Comparison of ENCODE assay signal across 8 cellular contexts in the genomic region with DNA sequence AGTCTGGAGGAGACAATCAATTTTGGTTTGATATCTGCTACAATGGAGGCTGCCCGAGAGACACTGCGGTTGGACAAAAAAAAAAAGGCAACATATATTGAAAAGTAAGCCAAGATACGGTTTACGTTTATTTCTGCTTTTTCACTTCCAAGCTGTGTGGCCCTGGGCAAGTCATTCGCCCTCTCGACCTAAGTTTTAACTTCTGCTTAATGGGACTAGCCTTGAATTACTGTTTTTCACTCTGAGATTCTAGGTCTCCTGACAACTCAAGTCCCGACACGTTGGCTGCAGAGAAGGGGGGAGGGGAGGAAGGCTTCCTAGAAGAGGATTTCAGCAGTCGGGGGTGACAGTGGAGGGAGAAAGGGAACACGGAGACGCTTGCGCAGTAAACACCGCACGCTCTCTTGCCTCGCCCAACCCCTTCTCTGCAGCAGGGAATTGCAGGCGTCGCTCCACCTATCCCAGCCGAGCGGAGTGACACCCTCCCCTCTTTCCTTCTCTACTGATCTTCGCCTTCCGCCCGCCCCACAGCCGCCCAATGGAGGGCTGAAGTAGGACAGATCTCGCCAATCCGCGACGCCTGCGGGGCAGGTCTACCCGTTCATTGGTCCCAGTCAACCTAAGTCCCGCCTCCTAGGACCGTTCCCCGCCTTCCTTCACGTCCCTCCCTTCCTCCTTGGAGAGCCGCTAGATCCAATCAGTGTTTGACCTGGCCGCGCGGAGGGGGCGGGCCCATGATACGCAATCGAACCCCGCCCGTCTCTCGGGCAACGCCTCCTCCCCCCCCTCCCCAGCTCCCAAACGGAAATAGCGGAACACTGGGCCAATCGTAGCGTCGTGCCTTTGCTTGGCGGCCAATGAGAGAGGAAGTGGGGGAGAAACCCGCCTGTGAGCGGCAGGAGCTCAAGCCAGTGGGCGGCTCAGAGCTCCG. TPM values are rescaled to one million over a fixed set of nuclear protein-coding genes. Genes with fewer than 3 reads are reported as not detected.
A peak's percentile ranks its signal among the peaks of the same experiment; 100 is the strongest.
DNase-seq lines count a peak whose midpoint lies in the region; ATAC-seq and TF ChIP-seq lines count a peak whose summit lies in the region.

No MANE protein-coding gene starts in this region.

- H3K4me3 ChIP-seq in IMR-90 (ENCODE audit: insufficient read depth, low read depth, low read length): peak overlapping the region; percentile 31; the same call in 1 of the 2 replicates
- H3K4me3 ChIP-seq in OCI-LY7 (ENCODE audit: low read depth, low read length, poor library complexity, severe bottlenecking): peak overlapping the region; percentile 98
- H3K4me3 ChIP-seq in epithelial cell of esophagus (ENCODE audit: low read length): peak overlapping the region; percentile 40

- peak overlapping the region; percentile 84 for H3K14ac ChIP-seq in IMR-90 (replicated peaks; ENCODE audit: low read depth, low read length)

- peak overlapping the region; percentile 95 for H4K91ac ChIP-seq in IMR-90 (ENCODE audit: insufficient read depth, low read depth, low read length)

- H2AFZ ChIP-seq in IMR-90 (replicated peaks; ENCODE audit: low read length, poor library complexity) (peak overlapping the region; percentile 86), OCI-LY7 (ENCODE audit: low read length) (peak overlapping the region; percentile 71)

- H2BK5ac ChIP-seq in IMR-90 (ENCODE audit: low read depth, low read length, poor library complexity, severe bottlenecking): peak overlapping the region; percentile 95

- H3K9me2 ChIP-seq in OCI-LY7 (ENCODE audit: insufficient read depth, low read length): no peaks in the 10 kb centered on the region

- peak overlapping the region; percentile 99 for H2BK120ac ChIP-seq in IMR-90 (ENCODE audit: low read depth, low read length)

- ATAC-seq in GM21529 (IDR thresholded peaks at IDR 0.05; ENCODE audit: unreplicated experiment): peak; percentile 90
- peak; percentile 91 for ATAC-seq in IMR-90 (ENCODE audit: low read depth)

- peak; percentile 97 for DNase-seq in DMS114 treated with DMSO at 0.1 percent for 48 hours (lab: John Stamatoyannopoulos, UW; ENCODE audit: unreplicated experiment)
- DNase-seq in IMR-90: peak; percentile 100
- peak; percentile 100 for DNase-seq in OCI-LY7 (ENCODE audit: low spot score)
- DNase-seq in activated T-cell treated with anti-CD3 and anti-CD28 coated beads for 4 hours: peak; percentile 98
- DNase-seq in epithelial cell of esophagus (ENCODE audit: low read depth): peak; percentile 100
- DNase-seq in middle frontal gyrus (ENCODE audit: extremely low spot score, low spot score): peak; percentile 98
- DNase-seq in stimulated activated CD8-positive, alpha-beta memory T cell treated with anti-CD3 and anti-CD28 coated beads, Interleukin-2, amount 100 ng/mL, for 1 hour (ENCODE audit: low read depth in 2 of 2): peak; percentile 98

- H3K56ac ChIP-seq in IMR-90 (ENCODE audit: extremely low read depth, insufficient read depth, low read length): peak overlapping the region; percentile 95

- TF ChIP-seq CTCF in IMR-90 (conservative IDR thresholded peaks at IDR 0.05; ENCODE audit: low read depth, low read length): no peak
- TF ChIP-seq CTCF in OCI-LY7 (conservative IDR thresholded peaks at IDR 0.05; ENCODE audit: low read length): no peak
- no peak for TF ChIP-seq CTCF in epithelial cell of esophagus (IDR thresholded peaks at IDR 0.05; ENCODE audit: insufficient read depth, low read depth, low read length, missing control alignments)

- H3K79me2 ChIP-seq in OCI-LY7 (ENCODE audit: insufficient read depth, low read depth, low read length): peaks cover 11% of the 10 kb centered on the region; the same call in 1 of the 2 replicates

- TF ChIP-seq RAD21 in IMR-90 (IDR thresholded peaks at IDR 0.05; ENCODE audit: low read length): 0 out of 2 replicates have a peak, but pooled peaks have one; percentile 9

- H4K5ac ChIP-seq in IMR-90 (ENCODE audit: low read depth, low read length): peak overlapping the region; percentile 95

- H3K9me3 ChIP-seq in IMR-90 (ENCODE audit: control insufficient read depth, insufficient read depth, low read length) (no peaks in the 10 kb centered on the region), OCI-LY7 (ENCODE audit: low read length) (no peaks in the 10 kb centered on the region)

- H3K27ac ChIP-seq in IMR-90 (ENCODE audit: insufficient read depth, low read length) (peak overlapping the region; percentile 89), OCI-LY7 (ENCODE audit: low read depth, low read length, poor library complexity, severe bottlenecking) (peak overlapping the region; percentile 74)

- peak overlapping the region; percentile 95 for H2AK9ac ChIP-seq in IMR-90 (replicated peaks; ENCODE audit: low read depth, low read length, poor library complexity)

- POLR2A ChIA-PET in IMR-90 (lab: Charles Lee; ENCODE audit: unreplicated experiment) (interaction anchor here (1.0 kb wide), 1 partner anchor 8 kb away, joined by 9 read pairs; no protein-coding TSS in a partner anchor), OCI-LY7 (lab: Charles Lee) (interaction anchor here (0.5 to 1.1 kb wide), 4 partner anchors 20 to 141 kb away, joined by 3 read pairs; no protein-coding TSS in a partner anchor)

- in situ Hi-C loops in IMR-90 (cut with MboI; ENCODE audit: low sequenced_read_pairs): no loop called here

- peak overlapping the region; percentile 99 for H2BK20ac ChIP-seq in IMR-90 (ENCODE audit: low read depth, low read length)

- H4K8ac ChIP-seq in IMR-90 (ENCODE audit: low read depth in 2 of 2, low read length in 2 of 2): peak overlapping the region; percentile 93 to 99

- H3K4me1 ChIP-seq in IMR-90 (ENCODE audit: control insufficient read depth, insufficient read depth, low read length): peaks cover 11% of the 10 kb centered on the region
- H3K4me1 ChIP-seq in OCI-LY7 (ENCODE audit: insufficient read depth, low read length, poor library complexity, severe bottlenecking): peaks cover 17% of the 10 kb centered on the region

- CTCF ChIA-PET in IMR-90 (lab: Yijun Ruan, JAX): interaction anchor here (0.5 to 0.7 kb wide), 3 partner anchors 8 to 93 kb away, joined by 3 read pairs; no protein-coding TSS in a partner anchor
- CTCF ChIA-PET in OCI-LY7 (lab: Charles Lee; ENCODE audit: unreplicated experiment): interaction anchor here (0.5 to 0.7 kb wide), 6 partner anchors 48 to 1331 kb away, joined by 4 to 9 read pairs (median 5); no protein-coding TSS in a partner anchor

- peak overlapping the region; percentile 73 for H3K9ac ChIP-seq in IMR-90 (ENCODE audit: low read depth, low read length)

- TF ChIP-seq POLR2A in IMR-90 (IDR thresholded peaks at IDR 0.05; ENCODE audit: low read depth, low read length): peak; percentile 38; the same call in 1 of the 2 replicates

- dilution Hi-C loops in IMR-90 (cut with HindIII; ENCODE audit: low sequenced_read_pairs, unreplicated experiment): no loop called here

- peak overlapping the region; percentile 93 for H3K4ac ChIP-seq in IMR-90 (ENCODE audit: low read depth, low read length)

- BruUV-seq in IMR-90 (replicated peaks; lab: Mats Ljungman, UMichigan) (no TSS peak), OCI-LY7 (replicated peaks; lab: Mats Ljungman, UMichigan) (TSS peak; percentile 94)

- intact Hi-C loops in IMR-90 (cut with micrococcal nuclease): loop anchor here (2.0 to 5.0 kb wide), 2 partner anchors 39 to 75 kb away; a partner anchor contains a TSS
- intact Hi-C loops in OCI-LY7 (cut with micrococcal nuclease; ENCODE audit: unreplicated experiment): loop anchor here (1.0 to 10.0 kb wide), 2 partner anchors 101 to 271 kb away; a partner anchor contains a TSS

- H3K18ac ChIP-seq in IMR-90 (ENCODE audit: low read depth, low read length): peak overlapping the region; percentile 100

- peaks cover 16% of the 10 kb centered on the region for H3K9me1 ChIP-seq in IMR-90 (ENCODE audit: insufficient read depth, low read length)

- H3K36me3 ChIP-seq in IMR-90 (ENCODE audit: control insufficient read depth, insufficient read depth, low read length) (no peaks in the 10 kb centered on the region), OCI-LY7 (ENCODE audit: insufficient read depth, low read length) (no peaks in the 10 kb centered on the region; the same call in 1 of the 2 replicates)

- H3K27me3 ChIP-seq in IMR-90 (ENCODE audit: control insufficient read depth, insufficient read depth, low read length): no peaks in the 10 kb centered on the region

- peak overlapping the region; percentile 89 for H2AK5ac ChIP-seq in IMR-90 (ENCODE audit: low read depth, low read length)

- H4K20me1 ChIP-seq in IMR-90 (ENCODE audit: insufficient read depth, low read length) (peaks cover 24% of the 10 kb centered on the region), OCI-LY7 (ENCODE audit: insufficient read depth, low read length) (peaks cover 3% of the 10 kb centered on the region; the same call in 1 of the 2 replicates)

- peak overlapping the region; percentile 76 for H3K23ac ChIP-seq in IMR-90 (ENCODE audit: low read depth, low read length)

- H2BK15ac ChIP-seq in IMR-90 (ENCODE audit: low read depth, low read length): peak overlapping the region; percentile 95; the same call in 2 of the 3 replicates

- peaks cover 6 to 40% of the 10 kb centered on the region in 2 experiments; a peak in 3 of 4 replicates for H3K79me1 ChIP-seq in IMR-90 (ENCODE audit: low read depth in 1 of 2, low read length in 2 of 2)

- 0% methylated on average over 10 of the region's 54 CpGs; no CpG with 5 or more reads in 1 of the 2 experiments for WGBS in IMR-90 (ENCODE audit: extremely low coverage in 2 of 2, insufficient read length in 1 of 2), 2 experiments

- H3K4me2 ChIP-seq in IMR-90 (ENCODE audit: low read depth, low read length): peak overlapping the region; percentile 80
- H3K4me2 ChIP-seq in OCI-LY7 (ENCODE audit: low read length): peak overlapping the region; percentile 83

RNA-seq across cellular contexts. Expression of a gene that starts 0.5 kb away (rescaled TPM):
- 40.7 and 41.4 TPM in 2 replicates for total RNA-seq in IMR-90 (2012; rRNA removed)
- 122 and 136 TPM in 2 replicates for polyA plus RNA-seq in IMR-90 (2012; rRNA removed)
- polyA plus RNA-seq in IMR-90 (2012; cell fraction: cytosol; rRNA removed): 130 and 154 TPM in 2 replicates
- 115 and 277 TPM in 2 replicates for polyA plus RNA-seq in IMR-90 (2012; cell fraction: nucleus; rRNA removed; ENCODE audit: low replicate concordance)
- total RNA-seq in OCI-LY7 (2014; rRNA removed; shearing (Covaris generic)): 29.7 and 47.4 TPM in 2 replicates
- 46.9 and 50.4 TPM in 2 replicates for total RNA-seq in OCI-LY7 (2022)

RNA-seq across cellular contexts. Expression of a gene that starts 3.2 kb away (rescaled TPM):
- total RNA-seq in IMR-90 (2012; rRNA removed): not detected in 2 replicates
- polyA plus RNA-seq in IMR-90 (2012; rRNA removed): 0.10 TPM in 1 of 2 replicates, not detected in the other
- polyA plus RNA-seq in IMR-90 (2012; cell fraction: cytosol; rRNA removed): 0.04 TPM in 1 of 2 replicates, not detected in the other
- 0.07 and 0.18 TPM in 2 replicates for polyA plus RNA-seq in IMR-90 (2012; cell fraction: nucleus; rRNA removed; ENCODE audit: low replicate concordance)
- total RNA-seq in OCI-LY7 (2014; rRNA removed; shearing (Covaris generic)): not detected in 2 replicates
- not detected in 2 replicates for total RNA-seq in OCI-LY7 (2022)

RNA-seq across cellular contexts. Expression of a gene that starts 46.8 kb away (rescaled TPM):
- total RNA-seq in IMR-90 (2012; rRNA removed) (10.6 and 14.3 TPM in 2 replicates), OCI-LY7 (2022) (28.1 and 34.6 TPM in 2 replicates)
- polyA plus RNA-seq in IMR-90 (2012; rRNA removed): 10.4 and 12.1 TPM in 2 replicates
- 10.7 and 16.6 TPM in 2 replicates for polyA plus RNA-seq in IMR-90 (2012; cell fraction: cytosol; rRNA removed)
- 10.5 and 24.4 TPM in 2 replicates for polyA plus RNA-seq in IMR-90 (2012; cell fraction: nucleus; rRNA removed; ENCODE audit: low replicate concordance)
- total RNA-seq in OCI-LY7 (2014; rRNA removed; shearing (Covaris generic)): 33.6 and 35.1 TPM in 2 replicates

RNA-seq across cellular contexts. Expression of a gene that starts 51.8 kb away (rescaled TPM):
- total RNA-seq in IMR-90 (2012; rRNA removed): 4.7 and 5.3 TPM in 2 replicates
- 37.0 and 38.5 TPM in 2 replicates for polyA plus RNA-seq in IMR-90 (2012; rRNA removed)
- polyA plus RNA-seq in IMR-90 (2012; cell fraction: cytosol; rRNA removed): 20.7 and 33.0 TPM in 2 replicates
- 77.0 and 95.3 TPM in 2 replicates for polyA plus RNA-seq in IMR-90 (2012; cell fraction: nucleus; rRNA removed; ENCODE audit: low replicate concordance)
- total RNA-seq in OCI-LY7 (2014; rRNA removed; shearing (Covaris generic)): 73.5 and 85.1 TPM in 2 replicates
- total RNA-seq in OCI-LY7 (2022): 111 and 146 TPM in 2 replicates

Comparison
In these comparisons a context has a peak if more than half of its experiments do, and no peak if none do; other contexts are left out.
1. Peak in every context shown above with its lines: DNase-seq, ATAC-seq, H3K4me3 ChIP-seq and H3K27ac ChIP-seq.
2. H3K4me3 ChIP-seq: peak in every context shown above with its lines; median percentile 98 in OCI-LY7; 40 in epithelial cell of esophagus; 31 in IMR-90.